20 cellular contexts compared by ENCODE assay signal in genomic region chr4:86449746-86450145, GRCh38.
DNase-seq lines count a peak whose midpoint lies in the region; ATAC-seq and TF ChIP-seq lines count a peak whose summit lies in the region.
"Had no signal": no experiment of that assay in that cellular context is flagged by ENCODE, and none has a peak within 500 bp of the region (broad histone marks: within the 10 kb centered on the region; RNA-seq: fewer than 3 reads in every experiment).

No MANE protein-coding gene starts in this region.

- POLR2A ChIA-PET in A673 (lab: Charles Lee; ENCODE audit: low non-redundant PET) = no interaction called here

- H3K36me3 ChIP-seq in A673 (ENCODE audit: insufficient read depth, low read length, poor library complexity, severe bottlenecking) (no peaks in the 10 kb centered on the region), SK-N-MC (ENCODE audit: insufficient read depth, low read length) (no peaks in the 10 kb centered on the region)
- H3K36me3 ChIP-seq: Peyer's patch had no signal

- H3K9me3 ChIP-seq in A673 (ENCODE audit: low read depth, low read length, poor library complexity, severe bottlenecking) (no peaks in the 10 kb centered on the region), SK-N-MC (ENCODE audit: low read depth, low read length) (no peaks in the 10 kb centered on the region)
- H3K9me3 ChIP-seq: A549, Caco-2, Peyer's patch had no signal

- no peaks in the 10 kb centered on the region for H3K27me3 ChIP-seq in A673 (replicated peaks; ENCODE audit: insufficient read depth, low read depth, low read length, poor library complexity)
- H3K27me3 ChIP-seq: Peyer's patch had no signal

- CTCF ChIA-PET in A673 (lab: Charles Lee) = no interaction called here

- no peak for ATAC-seq in GM18517 (IDR thresholded peaks at IDR 0.05; ENCODE audit: unreplicated experiment)
- ATAC-seq: A549 had no signal

- BruUV-seq in A673 (replicated peaks; lab: Mats Ljungman, UMichigan) = no TSS peak

- peak; percentile 4 for DNase-seq in A673 (ENCODE audit: low spot score)
- DNase-seq in NB4 (ENCODE audit: low read depth) = peak; percentile 19
- DNase-seq in SK-N-MC (ENCODE audit: low read depth, low spot score) = no peak
- peak; percentile 12 for DNase-seq in left kidney (ENCODE audit: low read depth, low spot score)
- DNase-seq in NCI-H748 treated with DMSO at 0.1 percent for 48 hours (lab: John Stamatoyannopoulos, UW) = no peak
- DNase-seq in stimulated activated CD4-positive, alpha-beta T cell treated with anti-CD3 and anti-CD28 coated beads, Interleukin-4, amount 100 ng/mL, for 1 hour = no peak
- DNase-seq in central memory CD4-positive, alpha-beta T cell = no peak
- DNase-seq: AML-193, Caco-2, GDM1, Karpas-422, MM.1S, NCI-H1417, NCI-H2029, NCI-H226, NCI-H526 treated with DMSO at 0.1 percent for 48 hours, Peyer's patch, SIG-M5 had no signal

- H3K4me3 ChIP-seq in A673 (ENCODE audit: low read depth, low read length, poor library complexity, severe bottlenecking) (no peak overlapping the region), NB4 (ENCODE audit: low read depth, low read length) (no peak overlapping the region), SK-N-MC (peak overlapping the region; percentile 12)
- H3K4me3 ChIP-seq: A549, Peyer's patch had no signal

- H3K27ac ChIP-seq in A673 (ENCODE audit: low read depth, low read length, poor library complexity, severe bottlenecking) = no peak overlapping the region
- H3K27ac ChIP-seq in SK-N-MC = peak overlapping the region; percentile 80
- H3K27ac ChIP-seq: A549, Peyer's patch had no signal

- no peak overlapping the region for H3K9ac ChIP-seq in SK-N-MC (ENCODE audit: insufficient read length)

- TF ChIP-seq POLR2A in NB4 (IDR thresholded peaks at IDR 0.05; ENCODE audit: extremely low read depth, insufficient read length) = no peak

- intact Hi-C loops in A673 (cut with micrococcal nuclease; ENCODE audit: unreplicated experiment) = no loop called here

- peaks cover 11% of the 10 kb centered on the region for H3K4me1 ChIP-seq in A673 (ENCODE audit: insufficient read depth, low read length, poor library complexity, severe bottlenecking)
- H3K4me1 ChIP-seq: Caco-2, Peyer's patch had no signal

- no peak for TF ChIP-seq CTCF in A673 (conservative IDR thresholded peaks at IDR 0.05; ENCODE audit: low read depth, low read length)
- TF ChIP-seq CTCF in NB4 (IDR thresholded peaks at IDR 0.05; ENCODE audit: low read depth, low read length) = no peak

Comparison
In these comparisons a context has a peak if more than half of its experiments do, and no peak if none do; other contexts are left out.
1. DNase-seq: peak in A673 (single experiment), NB4 (single experiment) and left kidney (single experiment); none in SK-N-MC (single experiment), NCI-H748 treated with DMSO at 0.1 percent for 48 hours (single experiment), stimulated activated CD4-positive, alpha-beta T cell treated with anti-CD3 and anti-CD28 coated beads, Interleukin-4, amount 100 ng/mL, for 1 hour (single experiment) and central memory CD4-positive, alpha-beta T cell (single experiment).